8 cellular contexts compared by ENCODE assay signal in genomic region chr3:63961891-63962290, GRCh38. TPM values are rescaled to one million over a fixed set of nuclear protein-coding genes. Genes with fewer than 3 reads are reported as not detected.
DNase-seq lines count a peak whose midpoint lies in the region; ATAC-seq, FAIRE-seq and TF ChIP-seq lines count a peak whose summit lies in the region.

No MANE protein-coding gene starts in this region.

- H3K9me1 ChIP-seq in endothelial cell of umbilical vein (replicated peaks; ENCODE audit: control insufficient read depth, extremely low read depth, insufficient read depth, low read length) = no peaks in the 10 kb centered on the region

- no peak overlapping the region for H3K27ac ChIP-seq in OCI-LY7 (ENCODE audit: low read depth, low read length, poor library complexity, severe bottlenecking)
- H3K27ac ChIP-seq in endothelial cell of umbilical vein (ENCODE audit: insufficient read depth, low read depth, low read length) = no peak overlapping the region

- H3K36me3 ChIP-seq in OCI-LY7 (ENCODE audit: insufficient read depth, low read length) (peaks cover 24% of the 10 kb centered on the region; the same call in 1 of the 2 replicates), endothelial cell of umbilical vein (ENCODE audit: control insufficient read depth in 2 of 2, extremely low read depth in 1 of 2, insufficient read depth in 2 of 2, low read length in 2 of 2) (no peaks in the 10 kb centered on the region)

- H3K27me3 ChIP-seq in endothelial cell of umbilical vein (ENCODE audit: control insufficient read depth in 2 of 2, insufficient read depth in 2 of 2, low read length in 2 of 2) = no peaks in the 10 kb centered on the region

- CTCF ChIA-PET in OCI-LY7 (lab: Charles Lee; ENCODE audit: unreplicated experiment) (interaction anchor here (1.0 kb wide), 1 partner anchor 17 kb away, joined by 4 read pairs; no protein-coding TSS in a partner anchor), endothelial cell of umbilical vein (lab: Charles Lee) (interaction anchor here (0.6 to 3.7 kb wide), 22 partner anchors 10 to 618 kb away, joined by 3 to 34 read pairs (median 4); partner anchors contain the start of gene SCAANT1)

- intact Hi-C loops in OCI-LY7 (cut with micrococcal nuclease; ENCODE audit: unreplicated experiment) (no loop called here), endothelial cell of umbilical vein (cut with micrococcal nuclease) (loop anchor here (5.0 kb wide), 2 partner anchors 50 to 100 kb away; partner anchors contain the start of genes ATXN7, SCAANT1 and THOC7)

- H4K20me1 ChIP-seq in OCI-LY7 (ENCODE audit: insufficient read depth, low read length) (peaks cover 33% of the 10 kb centered on the region), endothelial cell of umbilical vein (replicated peaks; ENCODE audit: control insufficient read depth, extremely low read depth, insufficient read depth, low read length) (peaks cover 3% of the 10 kb centered on the region)

- BruUV-seq in OCI-LY7 (replicated peaks; lab: Mats Ljungman, UMichigan) = no TSS peak
- no TSS peak for BruUV-seq in endothelial cell of umbilical vein (replicated peaks; lab: Mats Ljungman, UMichigan)

- POLR2A ChIA-PET in OCI-LY7 (lab: Charles Lee) (interaction anchor here (0.8 to 1.2 kb wide), 2 partner anchors 14 to 17 kb away, joined by 3 to 4 read pairs; no protein-coding TSS in a partner anchor), endothelial cell of umbilical vein (lab: Charles Lee) (no interaction called here)

- peak; percentile 37 for FAIRE-seq in endothelial cell of umbilical vein (lab: Jason Lieb, UNC)

- peak; percentile 79 for TF ChIP-seq CTCF in OCI-LY7 (conservative IDR thresholded peaks at IDR 0.05; ENCODE audit: low read length)
- peak; percentile 17 to 49 for TF ChIP-seq CTCF in endothelial cell of umbilical vein (IDR thresholded peaks at IDR 0.05; ENCODE audit: extremely low read depth in 1 of 2, insufficient read depth in 1 of 2, low read depth in 1 of 2, low read length in 2 of 2)
- no peak for TF ChIP-seq CTCF in omental fat pad (IDR thresholded peaks at IDR 0.05)

- H3K79me2 ChIP-seq in OCI-LY7 (ENCODE audit: insufficient read depth, low read depth, low read length) = peaks cover 5% of the 10 kb centered on the region
- H3K79me2 ChIP-seq in endothelial cell of umbilical vein (ENCODE audit: control insufficient read depth, insufficient read depth, low read length) = peaks cover 43% of the 10 kb centered on the region

- H3K4me3 ChIP-seq in OCI-LY7 (ENCODE audit: low read depth, low read length, poor library complexity, severe bottlenecking) = no peak overlapping the region
- H3K4me3 ChIP-seq in endothelial cell of umbilical vein (replicated peaks in 1 of 3; ENCODE audit: insufficient read depth in 1 of 3, low read depth in 1 of 3, low read length in 3 of 3) = no peak overlapping the region

- H3K4me1 ChIP-seq in OCI-LY7 (ENCODE audit: insufficient read depth, low read length, poor library complexity, severe bottlenecking) (peaks cover 17% of the 10 kb centered on the region), endothelial cell of umbilical vein (ENCODE audit: control insufficient read depth, extremely low read depth, insufficient read depth, low read length) (peaks cover 22% of the 10 kb centered on the region)

- no peak for TF ChIP-seq POLR2A in endothelial cell of umbilical vein (IDR thresholded peaks at IDR 0.05; ENCODE audit: low read depth, low read length)

- no peaks in the 10 kb centered on the region for H3K9me2 ChIP-seq in OCI-LY7 (ENCODE audit: insufficient read depth, low read length)

- ATAC-seq in GM19351 (IDR thresholded peaks at IDR 0.05; ENCODE audit: unreplicated experiment) (peak; percentile 92), HG03280 (IDR thresholded peaks at IDR 0.05; ENCODE audit: unreplicated experiment) (peak; percentile 85), omental fat pad (ENCODE audit: low FRiP score) (peak; percentile 46)

- H3K9ac ChIP-seq in endothelial cell of umbilical vein (replicated peaks; ENCODE audit: extremely low read depth, insufficient read depth, low read length) = no peak overlapping the region

- no peak overlapping the region for H3K4me2 ChIP-seq in OCI-LY7 (ENCODE audit: low read length)
- H3K4me2 ChIP-seq in endothelial cell of umbilical vein (ENCODE audit: insufficient read depth, low read length) = no peak overlapping the region

- dilution Hi-C loops in endothelial cell of umbilical vein (cut with MboI; ENCODE audit: extremely low pct_ligation_motif_present, low sequenced_read_pairs) = no loop called here

- DNase-seq in EL (peak; percentile 21), OCI-LY7 (ENCODE audit: low spot score) (peak; percentile 62), endothelial cell of umbilical vein (ENCODE audit: low read depth, low spot score) (peak; percentile 65), omental fat pad (ENCODE audit: low spot score) (no peak), retina (no peak), amniotic stem cell (lab: John Stamatoyannopoulos, UW) (no peak)

- H2AFZ ChIP-seq in OCI-LY7 (ENCODE audit: low read length) = no peak overlapping the region
- H2AFZ ChIP-seq in endothelial cell of umbilical vein (ENCODE audit: low read depth, low read length) = no peak overlapping the region

- H3K9me3 ChIP-seq in OCI-LY7 (ENCODE audit: low read length) (no peaks in the 10 kb centered on the region), endothelial cell of umbilical vein (replicated peaks; ENCODE audit: control insufficient read depth, insufficient read depth, low read length) (no peaks in the 10 kb centered on the region)

TF ChIP-seq in endothelial cell of umbilical vein, 7 proteins besides CTCF, POLR2A, EP300 and RAD21:
- TF ChIP-seq MYC (IDR thresholded peaks at IDR 0.05; ENCODE audit: low read depth, low read length) (no peak), FOS (IDR thresholded peaks at IDR 0.05; ENCODE audit: borderline replicate concordance, insufficient read depth, low read length) (no peak), GATA2 (IDR thresholded peaks at IDR 0.05; ENCODE audit: insufficient read depth, insufficient read length, low read depth, low read length) (no peak), JUN (IDR thresholded peaks at IDR 0.05; ENCODE audit: borderline replicate concordance, insufficient read depth, insufficient read length, low read depth) (no peak), MAX (IDR thresholded peaks at IDR 0.05; ENCODE audit: insufficient read depth, insufficient read length) (no peak)

RNA-seq across cellular contexts. Expression of gene SCAANT1, which starts 49.7 kb away (rescaled TPM):
- not detected in 2 replicates for total RNA-seq in OCI-LY7 (2014; rRNA removed; shearing (Covaris generic))
- not detected in 2 replicates for total RNA-seq in OCI-LY7 (2022)
- total RNA-seq in endothelial cell of umbilical vein = not detected in 2 replicates
- not detected in 2 replicates for polyA plus RNA-seq in endothelial cell of umbilical vein
- not detected in 2 replicates for polyA plus RNA-seq in endothelial cell of umbilical vein (2011; cell fraction: cytosol; rRNA removed)
- polyA plus RNA-seq in endothelial cell of umbilical vein (2011; cell fraction: nucleus; rRNA removed) = not detected in 2 replicates
- polyA plus RNA-seq in endothelial cell of umbilical vein (2012) = not detected in 2 replicates
- not detected in 2 replicates for polyA minus RNA-seq in endothelial cell of umbilical vein
- not detected for polyA minus RNA-seq in endothelial cell of umbilical vein (2011; cell fraction: cytosol; rRNA and poly(A)+ RNA removed)
- polyA minus RNA-seq in endothelial cell of umbilical vein (2011; cell fraction: nucleus; rRNA and poly(A)+ RNA removed) = not detected in 2 replicates
- total RNA-seq in omental fat pad = not detected

Comparison
In these comparisons a context has a peak if more than half of its experiments do, and no peak if none do; other contexts are left out.
1. DNase-seq: peak in EL (single experiment), OCI-LY7 (single experiment) and endothelial cell of umbilical vein (single experiment); none in omental fat pad (single experiment), retina (single experiment) and amniotic stem cell (single experiment).
2. CTCF ChIP-seq: peak in OCI-LY7 (single experiment) and endothelial cell of umbilical vein (2 of 2); none in omental fat pad (0 of 3).
3. Peak in every context shown above with its lines, with median percentiles within 50 percentile points of each other: ATAC-seq.